8 cellular contexts compared by ENCODE assay signal in genomic region chr1:53738205-53739108, GRCh38. TPM values are rescaled to one million over a fixed set of nuclear protein-coding genes. Genes with fewer than 3 reads are reported as not detected.
DNase-seq lines count a peak whose midpoint lies in the region; TF ChIP-seq lines count a peak whose summit lies in the region.

No MANE protein-coding gene starts in this region.

- H3F3A ChIP-seq in neural progenitor cell (ENCODE audit: low read depth): peaks cover 22% of the 10 kb centered on the region

- peak overlapping the region; percentile 56; the same call in 1 of the 2 replicates for H3K4me2 ChIP-seq in OCI-LY7 (ENCODE audit: low read length)
- H3K4me2 ChIP-seq in neural progenitor cell: peak overlapping the region; percentile 86

- H3K9me3 Mint-ChIP-seq in neural progenitor cell: peaks cover 9% of the 10 kb centered on the region

- H3K4me3 Mint-ChIP-seq in neural progenitor cell: peak overlapping the region; percentile 77

- TF ChIP-seq CTCF in OCI-LY7 (conservative IDR thresholded peaks at IDR 0.05; ENCODE audit: low read length) (no peak), neural progenitor cell (IDR thresholded peaks at IDR 0.05) (no peak)

- H3K4me1 Mint-ChIP-seq in neural progenitor cell: peaks cover 16% of the 10 kb centered on the region

- H3K36me3 Mint-ChIP-seq in neural progenitor cell: no peaks in the 10 kb centered on the region

- DNase-seq in stimulated activated CD4-positive, alpha-beta T cell treated with anti-CD3 and anti-CD28 coated beads, Interleukin-15, amount 100 ng/mL, for 24 hours: peak; percentile 6
- DNase-seq in stimulated activated CD4-positive, alpha-beta T cell treated with anti-CD3 and anti-CD28 coated beads, Interleukin-4, amount 100 ng/mL, for 24 hours: no peak
- DNase-seq in OCI-LY7 (ENCODE audit: low spot score) (no peak), neural progenitor cell (ENCODE audit: low spot score) (peak; percentile 50), SIG-M5 treated with dmso at 0.1 percent for 504 hours (lab: John Stamatoyannopoulos, UW; ENCODE audit: unreplicated experiment) (no peak), NCI-H82 treated with DMSO at 0.1 percent for 48 hours (lab: John Stamatoyannopoulos, UW; ENCODE audit: unreplicated experiment) (no peak)
- no peak for DNase-seq in stimulated activated CD4-positive, alpha-beta T cell treated with anti-CD3 and anti-CD28 coated beads, Interleukin-2, amount 100 ng/mL, for 24 hours

- H3K27me3 ChIP-seq in esophagus (ENCODE audit: control insufficient read depth in 1 of 2, insufficient read depth in 2 of 2, low read length in 2 of 2) (peaks cover 6 to 22% of the 10 kb centered on the region in 2 donors), neural progenitor cell (peaks cover 99% of the 10 kb centered on the region)

- H3K4me3 ChIP-seq in OCI-LY7 (ENCODE audit: low read depth, low read length, poor library complexity, severe bottlenecking) (peak overlapping the region; percentile 54), esophagus (ENCODE audit: low read depth in 1 of 2, low read length in 2 of 2) (peak overlapping the region; percentile 55 to 63), neural progenitor cell (peak overlapping the region; percentile 50)

- no peaks in the 10 kb centered on the region for H4K20me1 ChIP-seq in OCI-LY7 (ENCODE audit: insufficient read depth, low read length)
- peaks cover 23% of the 10 kb centered on the region for H4K20me1 ChIP-seq in neural progenitor cell (ENCODE audit: low read depth)

- POLR2A ChIA-PET in OCI-LY7 (lab: Charles Lee): no interaction called here

- H3K9me3 ChIP-seq in OCI-LY7 (ENCODE audit: low read length): 0 out of 2 replicates have a peak, but pooled peaks cover 4% of the 10 kb centered on the region
- H3K9me3 ChIP-seq in esophagus (ENCODE audit: control insufficient read depth in 2 of 2, insufficient read depth in 1 of 2, low read depth in 1 of 2, low read length in 1 of 2): no peaks in the 10 kb centered on the region
- no peaks in the 10 kb centered on the region for H3K9me3 ChIP-seq in neural progenitor cell (ENCODE audit: low read depth)

- H3K79me2 ChIP-seq in OCI-LY7 (ENCODE audit: insufficient read depth, low read depth, low read length): no peaks in the 10 kb centered on the region
- no peaks in the 10 kb centered on the region for H3K79me2 ChIP-seq in neural progenitor cell (ENCODE audit: low read depth)

- no peaks in the 10 kb centered on the region for H3K36me3 ChIP-seq in OCI-LY7 (ENCODE audit: insufficient read depth, low read length)
- no peaks in the 10 kb centered on the region for H3K36me3 ChIP-seq in esophagus (ENCODE audit: control insufficient read depth in 2 of 2, insufficient read depth in 2 of 2, low read length in 1 of 2)
- H3K36me3 ChIP-seq in neural progenitor cell: no peaks in the 10 kb centered on the region

- H3K27me3 Mint-ChIP-seq in neural progenitor cell (ENCODE audit: insufficient read depth, low read depth): peaks cover 52% of the 10 kb centered on the region

- 2 to 3% methylated on average over 92 to 101 of the region's 101 CpGs for WGBS in esophagus, 2 donors

- intact Hi-C loops in OCI-LY7 (cut with micrococcal nuclease; ENCODE audit: unreplicated experiment): no loop called here

- no peak overlapping the region for H3K27ac ChIP-seq in OCI-LY7 (ENCODE audit: low read depth, low read length, poor library complexity, severe bottlenecking)
- H3K27ac ChIP-seq in esophagus (ENCODE audit: low read depth in 2 of 2, low read length in 1 of 2): no peak overlapping the region
- H3K27ac ChIP-seq in neural progenitor cell: no peak overlapping the region

- H3K4me1 ChIP-seq in OCI-LY7 (ENCODE audit: insufficient read depth, low read length, poor library complexity, severe bottlenecking) (no peaks in the 10 kb centered on the region), esophagus (ENCODE audit: control insufficient read depth in 2 of 2, insufficient read depth in 2 of 2, low read length in 1 of 2) (peaks cover 4 to 10% of the 10 kb centered on the region in 2 donors), neural progenitor cell (peaks cover 18% of the 10 kb centered on the region)

- H3K9me2 ChIP-seq in OCI-LY7 (ENCODE audit: insufficient read depth, low read length): no peaks in the 10 kb centered on the region

- CTCF ChIA-PET in OCI-LY7 (lab: Charles Lee; ENCODE audit: unreplicated experiment): no interaction called here

- H2AFZ ChIP-seq in OCI-LY7 (ENCODE audit: low read length): no peak overlapping the region
- H2AFZ ChIP-seq in neural progenitor cell (replicated peaks): peak overlapping the region; percentile 58

- H3K27ac Mint-ChIP-seq in neural progenitor cell: no peak overlapping the region

- no TSS peak for BruUV-seq in OCI-LY7 (replicated peaks; lab: Mats Ljungman, UMichigan)

- no peak overlapping the region for H3K9ac ChIP-seq in neural progenitor cell

RNA-seq across cellular contexts. Expression of gene GLIS1, which starts 0.5 kb away (rescaled TPM):
- not detected in 2 replicates for total RNA-seq in OCI-LY7 (2014; rRNA removed; shearing (Covaris generic))
- total RNA-seq in OCI-LY7 (2022): not detected in 2 replicates
- under 1 TPM; 0.18 TPM for polyA plus RNA-seq in esophagus
- total RNA-seq in neural progenitor cell (ENCODE audit: low replicate concordance): not detected in 2 replicates

Comparison
In these comparisons a context has a peak if more than half of its experiments do, and no peak if none do; other contexts are left out.
1. DNase-seq: peak in stimulated activated CD4-positive, alpha-beta T cell treated with anti-CD3 and anti-CD28 coated beads, Interleukin-15, amount 100 ng/mL, for 24 hours (single experiment) and neural progenitor cell (single experiment); none in stimulated activated CD4-positive, alpha-beta T cell treated with anti-CD3 and anti-CD28 coated beads, Interleukin-4, amount 100 ng/mL, for 24 hours (single experiment), OCI-LY7 (single experiment), SIG-M5 treated with dmso at 0.1 percent for 504 hours (single experiment), NCI-H82 treated with DMSO at 0.1 percent for 48 hours (single experiment) and stimulated activated CD4-positive, alpha-beta T cell treated with anti-CD3 and anti-CD28 coated beads, Interleukin-2, amount 100 ng/mL, for 24 hours (0 of 2).
2. Peak in every context shown above with its lines, with median percentiles within 50 percentile points of each other: H3K4me3 ChIP-seq.